28 cellular contexts compared by ENCODE assay signal in the genomic region with DNA sequence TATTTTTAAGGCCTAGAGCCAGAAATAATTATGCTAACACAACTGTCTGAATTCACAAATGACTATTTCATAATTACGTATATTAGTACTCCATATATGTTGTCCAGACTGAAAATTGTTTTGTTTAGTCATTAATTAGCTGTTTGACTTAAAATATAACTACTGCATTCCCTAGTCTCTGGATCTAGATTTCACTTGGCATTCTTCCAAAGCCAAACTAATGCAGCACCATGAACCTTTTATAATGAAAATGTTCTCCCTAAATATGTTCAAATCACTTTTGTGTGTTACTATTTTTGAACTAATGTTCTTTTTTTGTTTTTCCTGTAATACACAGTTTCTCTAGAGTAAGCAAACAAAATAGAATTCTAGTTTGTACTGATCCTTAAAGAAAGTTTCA. TPM values are rescaled to one million over a fixed set of nuclear protein-coding genes. Genes with fewer than 3 reads are reported as not detected.
DNase-seq lines count a peak whose midpoint lies in the region; ATAC-seq and TF ChIP-seq lines count a peak whose summit lies in the region.
"Had no signal": no experiment of that assay in that cellular context is flagged by ENCODE, and none has a peak within 500 bp of the region (broad histone marks: within the 10 kb centered on the region; RNA-seq: fewer than 3 reads in every experiment).

No MANE protein-coding gene starts in this region.

- no peaks in the 10 kb centered on the region for H3K27me3 ChIP-seq in SK-N-SH (ENCODE audit: insufficient read depth)
- H3K27me3 ChIP-seq in tibial artery = no peaks in the 10 kb centered on the region
- H3K27me3 ChIP-seq: MG63, pancreas, right atrium auricular region, testis had no signal

- no peaks in the 10 kb centered on the region for H3K9me2 ChIP-seq in SK-N-SH

- no peaks in the 10 kb centered on the region for H3K9me3 ChIP-seq in SK-N-SH
- no peaks in the 10 kb centered on the region for H3K9me3 ChIP-seq in tibial artery
- H3K9me3 ChIP-seq: Caco-2, left ventricle myocardium inferior, MG63, pancreas, right atrium auricular region, testis had no signal

- H3K36me3 ChIP-seq in SK-N-SH (replicated peaks in 1 of 2; ENCODE audit: control insufficient read depth in 1 of 2, insufficient read depth in 2 of 2, low read length in 1 of 2) (peaks cover 6 to 12% of the 10 kb centered on the region in 2 experiments), tibial artery (no peaks in the 10 kb centered on the region)
- H3K36me3 ChIP-seq: left ventricle myocardium inferior, pancreas, right atrium auricular region had no signal

- CTCF ChIA-PET in SK-N-SH (lab: Yijun Ruan, JAX) = no interaction called here

- 92% methylated on average over 1 of the region's 1 CpG for WGBS in SK-N-SH (ENCODE audit: low lambda C conversion rate)

- H3K4me3 ChIP-seq in SK-N-SH (ENCODE audit: low read depth in 2 of 2, low read length in 1 of 2) = no peak overlapping the region
- no peak overlapping the region for H3K4me3 ChIP-seq in fibroblast of the aortic adventitia (ENCODE audit: low read depth, low read length)
- no peak overlapping the region for H3K4me3 ChIP-seq in tibial artery
- H3K4me3 ChIP-seq: left ventricle myocardium inferior, MG63, pancreas, right atrium auricular region, testis had no signal

- H4K20me1 ChIP-seq in SK-N-SH (ENCODE audit: insufficient read depth) = no peaks in the 10 kb centered on the region; the same call in 1 of the 2 replicates

- no peak overlapping the region for H3K9ac ChIP-seq in SK-N-SH

- POLR2A ChIA-PET in SK-N-SH (lab: Yijun Ruan, JAX) = no interaction called here

- ATAC-seq in SK-N-SH treated with all-trans-retinoic acid at 6 μM for 48 hours = no peak
- ATAC-seq in stimulated activated naive CD8-positive, alpha-beta T cell treated with anti-CD3 and anti-CD28 coated beads, Interleukin-15, Interleukin-2, amounts not matched to agents 100 U/mL and 50 U/mL, for 24 hours = no peak
- ATAC-seq: activated CD8-positive, alpha-beta T cell treated with anti-CD3 and anti-CD28 coated beads, Interleukin-2, amount 10 ng/mL, durations not matched to agents 7 days and 5 days; effector memory CD8-positive, alpha-beta T cell; esophagus mucosa; natural killer cell; Panc1; stimulated activated naive B cell treated with anti-CD40 and anti-IgM and Interleukin-4, amounts not matched to agents 10 μg/mL and 1 μg/mL and 100 μg/mL, for 72 hours; T-cell had no signal

- peaks cover 40% of the 10 kb centered on the region; the same call in 1 of the 2 replicates for H3K79me2 ChIP-seq in SK-N-SH (ENCODE audit: insufficient read depth)

- intact Hi-C loops in tibial artery (cut with DNase I; ENCODE audit: low total_unique reads) = no loop called here

- no peak overlapping the region for H2AFZ ChIP-seq in SK-N-SH (ENCODE audit: low read depth)

- no peaks in the 10 kb centered on the region for H3F3A ChIP-seq in SK-N-SH (replicated peaks; ENCODE audit: insufficient read depth)

- H3K4me2 ChIP-seq in SK-N-SH = no peak overlapping the region

- DNase-seq in SK-N-SH (peak; percentile 16), NCI-H345 (lab: John Stamatoyannopoulos, UW) (peak; percentile 22), fibroblast of the aortic adventitia (ENCODE audit: low read depth) (peak; percentile 13), tibial artery (no peak), activated gamma-delta T cell treated with Interleukin-2 at 50 U/mL for 16 hours (no peak)
- DNase-seq in stimulated activated naive CD8-positive, alpha-beta T cell treated with anti-CD3 and anti-CD28 coated beads, Interleukin-15, Interleukin-2, amounts not matched to agents 100 U/mL and 50 U/mL, for 24 hours = no peak
- DNase-seq: activated CD4-positive, alpha-beta T cell treated with anti-CD3 and anti-CD28 coated beads for 1 hour; activated CD8-positive, alpha-beta T cell treated with anti-CD3 and anti-CD28 coated beads, Interleukin-2, amount 10 ng/mL, durations not matched to agents 7 days and 5 days; activated effector memory CD4-positive, alpha-beta T cell treated with anti-CD3 and anti-CD28 coated beads, Interleukin-2, amount 50 U/mL, for 16 hours; C1 segment of cervical spinal cord; Caco-2; effector memory CD8-positive, alpha-beta T cell; hypothalamus; left ventricle myocardium inferior; MG63; natural killer cell; NCI-H1694; NCI-H446 treated with DMSO at 0.1 percent for 48 hours; NK-92 treated with Interleukin-12 subunit alpha and Interleukin-12 subunit beta, amount 100 ng/mL, for 24 hours; pancreas; stimulated activated CD4-positive, alpha-beta T cell treated with anti-CD3 and anti-CD28 coated beads, Interleukin-4, amount 100 ng/mL, for 24 hours; stimulated activated naive B cell treated with anti-CD40 and anti-IgM and Interleukin-4, amounts not matched to agents 10 μg/mL and 1 μg/mL and 100 μg/mL, for 72 hours; T-cell; testis had no signal

- TF ChIP-seq CTCF in SK-N-SH (IDR thresholded peaks at IDR 0.05) (no peak), fibroblast of the aortic adventitia (IDR thresholded peaks at IDR 0.05; ENCODE audit: insufficient read depth, low read length) (no peak), tibial artery (IDR thresholded peaks at IDR 0.05) (no peak)

- no peak overlapping the region for H3K27ac ChIP-seq in SK-N-SH (ENCODE audit: low read depth in 2 of 2, low read length in 1 of 2)
- H3K27ac ChIP-seq in tibial artery = peak overlapping the region; percentile 62 to 64
- H3K27ac ChIP-seq: left ventricle myocardium inferior, pancreas, right atrium auricular region had no signal

- H3K4me1 ChIP-seq in SK-N-SH (ENCODE audit: control insufficient read depth in 1 of 2, insufficient read depth in 2 of 2, low read depth in 1 of 2, low read length in 1 of 2) (peaks cover 3 to 4% of the 10 kb centered on the region in 2 experiments; a peak in 1 of 4 replicates), tibial artery (peaks cover 0 to 77% (median 38%) of the 10 kb centered on the region in 4 donors)

- TF ChIP-seq RAD21 in SK-N-SH (IDR thresholded peaks at IDR 0.05; ENCODE audit: low read length) = no peak

- no peak for TF ChIP-seq EP300 in SK-N-SH (IDR thresholded peaks at IDR 0.05; ENCODE audit: borderline replicate concordance in 1 of 2, low read depth in 1 of 2, low read length in 1 of 2)

TF ChIP-seq in SK-N-SH, 30 proteins besides CTCF, POLR2A, EP300 and RAD21 (continues in another document):
- TF ChIP-seq RCOR1 (IDR thresholded peaks at IDR 0.05; ENCODE audit: low read length) = no peak
- TF ChIP-seq, protein P1, sequence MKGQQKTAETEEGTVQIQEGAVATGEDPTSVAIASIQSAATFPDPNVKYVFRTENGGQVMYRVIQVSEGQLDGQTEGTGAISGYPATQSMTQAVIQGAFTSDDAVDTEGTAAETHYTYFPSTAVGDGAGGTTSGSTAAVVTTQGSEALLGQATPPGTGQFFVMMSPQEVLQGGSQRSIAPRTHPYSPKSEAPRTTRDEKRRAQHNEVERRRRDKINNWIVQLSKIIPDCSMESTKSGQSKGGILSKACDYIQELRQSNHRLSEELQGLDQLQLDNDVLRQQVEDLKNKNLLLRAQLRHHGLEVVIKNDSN (IDR thresholded peaks at IDR 0.05; ENCODE audit: borderline replicate concordance, low read depth) = no peak
- no peak for TF ChIP-seq POLR2AphosphoS5 (IDR thresholded peaks at IDR 0.05; ENCODE audit: low read depth, low read length)
- no peak for TF ChIP-seq CHD2 (IDR thresholded peaks at IDR 0.05; ENCODE audit: low read length, partially characterized antibody)
- no peak; the same call in 1 of the 2 replicates for TF ChIP-seq NFIC (IDR thresholded peaks at IDR 0.05; ENCODE audit: borderline replicate concordance)
- no peak for TF ChIP-seq NRF1 (IDR thresholded peaks at IDR 0.05; ENCODE audit: low read depth, low read length)
- TF ChIP-seq TCF12 (IDR thresholded peaks at IDR 0.05) = no peak
- no peak for TF ChIP-seq SIN3A (IDR thresholded peaks at IDR 0.05; ENCODE audit: borderline replicate concordance, low read depth, low read length)
- TF ChIP-seq, protein P2, sequence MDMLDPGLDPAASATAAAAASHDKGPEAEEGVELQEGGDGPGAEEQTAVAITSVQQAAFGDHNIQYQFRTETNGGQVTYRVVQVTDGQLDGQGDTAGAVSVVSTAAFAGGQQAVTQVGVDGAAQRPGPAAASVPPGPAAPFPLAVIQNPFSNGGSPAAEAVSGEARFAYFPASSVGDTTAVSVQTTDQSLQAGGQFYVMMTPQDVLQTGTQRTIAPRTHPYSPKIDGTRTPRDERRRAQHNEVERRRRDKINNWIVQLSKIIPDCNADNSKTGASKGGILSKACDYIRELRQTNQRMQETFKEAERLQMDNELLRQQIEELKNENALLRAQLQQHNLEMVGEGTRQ (IDR thresholded peaks at IDR 0.05; ENCODE audit: borderline replicate concordance, low read depth, low read length) = no peak

TF ChIP-seq in SK-N-SH treated with all-trans-retinoic acid at 6 μM for 48 hours, 23 proteins besides CTCF, POLR2A, EP300 and RAD21:
- TF ChIP-seq TCF4 (CRISPR knock-in tag; IDR thresholded peaks at IDR 0.05; ENCODE audit: borderline replicate concordance) (no peak), TSHZ2 (CRISPR knock-in tag; IDR thresholded peaks at IDR 0.05) (no peak)

RNA-seq across cellular contexts. Expression of gene CAMTA1, which starts 46.1 kb away (rescaled TPM):
- polyA plus RNA-seq in SK-N-SH (2012; rRNA removed) = 44.1 and 63.1 TPM in 2 replicates
- 86.4 and 126 TPM in 2 replicates for polyA plus RNA-seq in SK-N-SH (2012; cell fraction: cytosol; rRNA removed)
- polyA plus RNA-seq in SK-N-SH (2012; cell fraction: nucleus; rRNA removed) = 17.2 and 18.0 TPM in 2 replicates
- 66.6 and 91.9 TPM in 2 replicates for total RNA-seq in fibroblast of the aortic adventitia (ENCODE audit: low replicate concordance)

Comparison
In these comparisons a context has a peak if more than half of its experiments do, and no peak if none do; other contexts are left out.
1. DNase-seq: peak in SK-N-SH (single experiment), NCI-H345 (single experiment) and fibroblast of the aortic adventitia (single experiment); none in tibial artery (0 of 2), stimulated activated naive CD8-positive, alpha-beta T cell treated with anti-CD3 and anti-CD28 coated beads, Interleukin-15, Interleukin-2, amounts not matched to agents 100 U/mL and 50 U/mL, for 24 hours (single experiment) and activated gamma-delta T cell treated with Interleukin-2 at 50 U/mL for 16 hours (single experiment).
2. H3K27ac ChIP-seq: peak in tibial artery (2 of 2); none in SK-N-SH (0 of 2).